29 cellular contexts compared by ENCODE assay signal in genomic region chr13:98264877-98265276, GRCh38.
"Had no signal": no experiment of that assay in that cellular context is flagged by ENCODE, and none has a peak within 500 bp of the region (broad histone marks: within the 10 kb centered on the region; RNA-seq: fewer than 3 reads in every experiment).

No MANE protein-coding gene starts in this region.

- ATAC-seq: naive thymus-derived CD4-positive, alpha-beta T cell; natural killer cell treated with Interleukin-12 subunit alpha and Interleukin-12 subunit beta and Interleukin-15 and Interleukin-18, amount 100 ng/mL, for 72 hours; pancreas; psoas muscle; right cardiac atrium; stimulated activated memory B cell treated with anti-CD40 and anti-IgM and Interleukin-4, amounts not matched to agents 10 μg/mL and 1 μg/mL and 100 μg/mL, for 72 hours; stimulated activated naive CD8-positive, alpha-beta T cell treated with anti-CD3 and anti-CD28 coated beads, Interleukin-15, amount 100 ng/mL, for 72 hours; stimulated activated naive CD8-positive, alpha-beta T cell treated with anti-CD3 and anti-CD28 coated beads, Interleukin-15, Interleukin-2, amounts not matched to agents 100 U/mL and 50 U/mL, for 24 hours; upper lobe of right lung had no signal

- H3K36me3 Mint-ChIP-seq: naive thymus-derived CD4-positive, alpha-beta T cell; natural killer cell treated with Interleukin-12 subunit alpha and Interleukin-12 subunit beta and Interleukin-15 and Interleukin-18, amount 100 ng/mL, for 72 hours; stimulated activated memory B cell treated with anti-CD40 and anti-IgM and Interleukin-4, amounts not matched to agents 10 μg/mL and 1 μg/mL and 100 μg/mL, for 72 hours had no signal

- H3K9me3 Mint-ChIP-seq: natural killer cell treated with Interleukin-12 subunit alpha and Interleukin-12 subunit beta and Interleukin-15 and Interleukin-18, amount 100 ng/mL, for 72 hours; nephron progenitor cell; neural crest cell; stimulated activated memory B cell treated with anti-CD40 and anti-IgM and Interleukin-4, amounts not matched to agents 10 μg/mL and 1 μg/mL and 100 μg/mL, for 72 hours; stimulated activated naive CD8-positive, alpha-beta T cell treated with anti-CD3 and anti-CD28 coated beads, Interleukin-15, amount 100 ng/mL, for 72 hours; type B pancreatic cell had no signal

- DNase-seq: naive thymus-derived CD4-positive, alpha-beta T cell; nephron progenitor cell; nucleus accumbens; pancreas; psoas muscle; right cardiac atrium; spleen; stimulated activated CD4-positive, alpha-beta T cell treated with anti-CD3 and anti-CD28 coated beads, Interleukin-12 subunit alpha, Interleukin-12 subunit beta, amount 100 ng/mL, for 4 hours; stimulated activated CD4-positive, alpha-beta T cell treated with anti-CD3 and anti-CD28 coated beads, Interleukin-1b, Interleukin-23, amount 100 ng/mL, for 48 hours; stimulated activated CD4-positive, alpha-beta T cell treated with anti-CD3 and anti-CD28 coated beads, Interleukin-4, amount 100 ng/mL, for 1 hour; stimulated activated CD4-positive, alpha-beta T cell treated with anti-CD3 and anti-CD28 coated beads, Interleukin-4, amount 100 ng/mL, for 4 hours; stimulated activated CD8-positive, alpha-beta memory T cell treated with anti-CD3 and anti-CD28 coated beads, Interleukin-4, amount 100 ng/mL, for 48 hours; stimulated activated naive CD4-positive, alpha-beta T cell; stimulated activated naive CD8-positive, alpha-beta T cell treated with anti-CD3 and anti-CD28 coated beads, Interleukin-15, amount 100 ng/mL, for 72 hours; stimulated activated naive CD8-positive, alpha-beta T cell treated with anti-CD3 and anti-CD28 coated beads, Interleukin-15, Interleukin-2, amounts not matched to agents 100 U/mL and 50 U/mL, for 24 hours; substantia nigra; testis; tibial artery; transverse colon; upper lobe of right lung; uterus had no signal

- H3K4me1 ChIP-seq: psoas muscle, uterus had no signal

- H3K4me2 ChIP-seq: smooth muscle cell had no signal

- H3K27me3 Mint-ChIP-seq: stimulated activated memory B cell treated with anti-CD40 and anti-IgM and Interleukin-4, amounts not matched to agents 10 μg/mL and 1 μg/mL and 100 μg/mL, for 72 hours; stimulated activated naive CD8-positive, alpha-beta T cell treated with anti-CD3 and anti-CD28 coated beads, Interleukin-15, amount 100 ng/mL, for 72 hours; type B pancreatic cell had no signal

- H3K27ac ChIP-seq: neutrophil, psoas muscle, skin epidermis, spleen, suprapubic skin, testis, tibial artery, upper lobe of right lung, uterus had no signal

- H3K27me3 ChIP-seq: neutrophil, pancreas, spleen, suprapubic skin, testis, tibial artery, transverse colon, upper lobe of right lung, uterus had no signal

- H3K4me3 Mint-ChIP-seq: naive thymus-derived CD4-positive, alpha-beta T cell; natural killer cell treated with Interleukin-12 subunit alpha and Interleukin-12 subunit beta and Interleukin-15 and Interleukin-18, amount 100 ng/mL, for 72 hours; nephron progenitor cell; neural crest cell; stimulated activated memory B cell treated with anti-CD40 and anti-IgM and Interleukin-4, amounts not matched to agents 10 μg/mL and 1 μg/mL and 100 μg/mL, for 72 hours; stimulated activated naive CD8-positive, alpha-beta T cell treated with anti-CD3 and anti-CD28 coated beads, Interleukin-15, amount 100 ng/mL, for 72 hours; type B pancreatic cell had no signal

- H3K36me3 ChIP-seq: neutrophil, pancreas, spleen, suprapubic skin, tibial artery, transverse colon, upper lobe of right lung, uterus had no signal

- H3K4me3 ChIP-seq: pancreas, psoas muscle, skin epidermis, smooth muscle cell, spleen, suprapubic skin, testis, tibial artery, transverse colon, upper lobe of right lung, uterus had no signal

- H3K27ac Mint-ChIP-seq: naive thymus-derived CD4-positive, alpha-beta T cell; natural killer cell treated with Interleukin-12 subunit alpha and Interleukin-12 subunit beta and Interleukin-15 and Interleukin-18, amount 100 ng/mL, for 72 hours; stimulated activated memory B cell treated with anti-CD40 and anti-IgM and Interleukin-4, amounts not matched to agents 10 μg/mL and 1 μg/mL and 100 μg/mL, for 72 hours; stimulated activated naive CD8-positive, alpha-beta T cell treated with anti-CD3 and anti-CD28 coated beads, Interleukin-15, amount 100 ng/mL, for 72 hours; type B pancreatic cell had no signal

- H3K4me1 Mint-ChIP-seq: naive thymus-derived CD4-positive, alpha-beta T cell; stimulated activated memory B cell treated with anti-CD40 and anti-IgM and Interleukin-4, amounts not matched to agents 10 μg/mL and 1 μg/mL and 100 μg/mL, for 72 hours; stimulated activated naive CD8-positive, alpha-beta T cell treated with anti-CD3 and anti-CD28 coated beads, Interleukin-15, amount 100 ng/mL, for 72 hours had no signal

- H3K9me3 ChIP-seq: neutrophil, pancreas, psoas muscle, spleen, suprapubic skin, testis, tibial artery, transverse colon, upper lobe of right lung, uterus had no signal
